ENCODE assay signal across 12 cellular contexts in genomic region chr10:127148066-127148932, GRCh38. TPM values are rescaled to one million over a fixed set of nuclear protein-coding genes. Genes with fewer than 3 reads are reported as not detected.
A peak's percentile ranks its signal among the peaks of the same experiment; 100 is the strongest.
DNase-seq lines count a peak whose midpoint lies in the region; ATAC-seq and TF ChIP-seq lines count a peak whose summit lies in the region.
"Had no signal": no experiment of that assay in that cellular context is flagged by ENCODE, and none has a peak within 500 bp of the region (broad histone marks: within the 10 kb centered on the region; RNA-seq: fewer than 3 reads in every experiment).

No MANE protein-coding gene starts in this region.

- H3K27ac ChIP-seq in SK-N-SH (ENCODE audit: low read depth in 2 of 2, low read length in 1 of 2) (peak overlapping the region; percentile 60 to 96; a peak in 3 of 4 replicates), suprapubic skin (peak overlapping the region; percentile 22)
- H3K27ac ChIP-seq: 22Rv1 had no signal

- H3K27me3 ChIP-seq in SK-N-SH (ENCODE audit: insufficient read depth) (no peaks in the 10 kb centered on the region), suprapubic skin (no peaks in the 10 kb centered on the region)

- peak overlapping the region; percentile 19 to 52; a peak in 3 of 4 replicates for H3K4me3 ChIP-seq in SK-N-SH (ENCODE audit: low read depth in 2 of 2, low read length in 1 of 2)
- H3K4me3 ChIP-seq in suprapubic skin: no peak overlapping the region
- H3K4me3 ChIP-seq: GM12878 had no signal

- CTCF ChIA-PET in SK-N-SH (lab: Yijun Ruan, JAX): no interaction called here
- CTCF ChIA-PET in T-cell (lab: Charles Lee): no interaction called here

- no peak for ATAC-seq in stimulated activated naive B cell treated with anti-CD40 and anti-IgM and Interleukin-4, amounts not matched to agents 10 μg/mL and 1 μg/mL and 100 μg/mL, for 72 hours (replicated peaks)
- no peak for ATAC-seq in T-cell (replicated peaks in 1 of 4)
- ATAC-seq: GM12878 had no signal

- H3K36me3 ChIP-seq in SK-N-SH (replicated peaks in 1 of 2; ENCODE audit: control insufficient read depth in 1 of 2, insufficient read depth in 2 of 2, low read length in 1 of 2): no peaks in the 10 kb centered on the region
- peaks cover 2% of the 10 kb centered on the region for H3K36me3 ChIP-seq in suprapubic skin

- POLR2A ChIA-PET in SK-N-SH (lab: Yijun Ruan, JAX): no interaction called here
- POLR2A ChIA-PET in T-cell (lab: Charles Lee): no interaction called here

- H3K9me2 ChIP-seq in SK-N-SH: no peaks in the 10 kb centered on the region

- DNase-seq in DMS53 (lab: John Stamatoyannopoulos, UW): peak; percentile 46
- DNase-seq in DMS53 treated with DMSO at 0.1 percent for 48 hours (lab: John Stamatoyannopoulos, UW; ENCODE audit: unreplicated experiment): no peak
- DNase-seq in SK-N-SH: no peak
- peak; percentile 88 for DNase-seq in fibroblast of peridontal ligament (ENCODE audit: extremely low read depth)
- no peak for DNase-seq in suprapubic skin (ENCODE audit: low spot score in 2 of 2)
- no peak for DNase-seq in DMS114 treated with DMSO at 0.1 percent for 48 hours (lab: John Stamatoyannopoulos, UW; ENCODE audit: unreplicated experiment)
- no peak for DNase-seq in stimulated activated naive B cell treated with anti-CD40 and anti-IgM and Interleukin-4, amounts not matched to agents 10 μg/mL and 1 μg/mL and 100 μg/mL, for 72 hours
- no peak for DNase-seq in T-cell
- DNase-seq: activated CD8-positive, alpha-beta memory T cell treated with anti-CD3 and anti-CD28 coated beads, Interleukin-2, amount 50 U/mL, for 48 hours; midbrain had no signal

- TF ChIP-seq EP300 in SK-N-SH (IDR thresholded peaks at IDR 0.05; ENCODE audit: borderline replicate concordance in 1 of 2, low read depth in 1 of 2, low read length in 1 of 2) (peak in 1 of 2 experiments; percentile 79; a peak in 3 of 4 replicates), suprapubic skin (IDR thresholded peaks at IDR 0.05) (no peak)

- TF ChIP-seq RAD21 in SK-N-SH (IDR thresholded peaks at IDR 0.05; ENCODE audit: low read length): no peak

- no peak overlapping the region for H3K4me3 Mint-ChIP-seq in stimulated activated naive B cell treated with anti-CD40 and anti-IgM and Interleukin-4, amounts not matched to agents 10 μg/mL and 1 μg/mL and 100 μg/mL, for 72 hours
- H3K4me3 Mint-ChIP-seq in T-cell: no peak overlapping the region

- H3F3A ChIP-seq in SK-N-SH (replicated peaks; ENCODE audit: insufficient read depth): peaks cover 39% of the 10 kb centered on the region

- H3K36me3 Mint-ChIP-seq in stimulated activated naive B cell treated with anti-CD40 and anti-IgM and Interleukin-4, amounts not matched to agents 10 μg/mL and 1 μg/mL and 100 μg/mL, for 72 hours: no peaks in the 10 kb centered on the region
- no peaks in the 10 kb centered on the region for H3K36me3 Mint-ChIP-seq in T-cell

- peak overlapping the region; percentile 55; the same call in 1 of the 2 replicates for H3K9ac ChIP-seq in SK-N-SH

- peaks cover 0 to 15% of the 10 kb centered on the region in 2 donors for H3K27me3 Mint-ChIP-seq in stimulated activated naive B cell treated with anti-CD40 and anti-IgM and Interleukin-4, amounts not matched to agents 10 μg/mL and 1 μg/mL and 100 μg/mL, for 72 hours
- no peaks in the 10 kb centered on the region for H3K27me3 Mint-ChIP-seq in T-cell

- TF ChIP-seq CTCF in SK-N-SH (IDR thresholded peaks at IDR 0.05) (no peak), suprapubic skin (IDR thresholded peaks at IDR 0.05) (no peak)

- no peaks in the 10 kb centered on the region for H3K9me3 ChIP-seq in SK-N-SH
- no peaks in the 10 kb centered on the region for H3K9me3 ChIP-seq in suprapubic skin

- H3K4me1 Mint-ChIP-seq in stimulated activated naive B cell treated with anti-CD40 and anti-IgM and Interleukin-4, amounts not matched to agents 10 μg/mL and 1 μg/mL and 100 μg/mL, for 72 hours: no peaks in the 10 kb centered on the region
- H3K4me1 Mint-ChIP-seq in T-cell: no peaks in the 10 kb centered on the region

- no peaks in the 10 kb centered on the region for H4K20me1 ChIP-seq in SK-N-SH (ENCODE audit: insufficient read depth)

- H3K27ac Mint-ChIP-seq in stimulated activated naive B cell treated with anti-CD40 and anti-IgM and Interleukin-4, amounts not matched to agents 10 μg/mL and 1 μg/mL and 100 μg/mL, for 72 hours: no peak overlapping the region
- H3K27ac Mint-ChIP-seq in T-cell: no peak overlapping the region

- no peak for TF ChIP-seq POLR2A in suprapubic skin (IDR thresholded peaks at IDR 0.05)

- H3K9me3 Mint-ChIP-seq in stimulated activated naive B cell treated with anti-CD40 and anti-IgM and Interleukin-4, amounts not matched to agents 10 μg/mL and 1 μg/mL and 100 μg/mL, for 72 hours: no peaks in the 10 kb centered on the region
- H3K9me3 Mint-ChIP-seq in T-cell: no peaks in the 10 kb centered on the region

- no peaks in the 10 kb centered on the region for H3K79me2 ChIP-seq in SK-N-SH (ENCODE audit: insufficient read depth)

- peak overlapping the region; percentile 15; the same call in 1 of the 2 replicates for H2AFZ ChIP-seq in SK-N-SH (ENCODE audit: low read depth)

- H3K4me1 ChIP-seq in SK-N-SH (ENCODE audit: control insufficient read depth in 1 of 2, insufficient read depth in 2 of 2, low read depth in 1 of 2, low read length in 1 of 2) (peaks cover 5 to 61% of the 10 kb centered on the region in 2 experiments), suprapubic skin (no peaks in the 10 kb centered on the region)

- H3K4me2 ChIP-seq in SK-N-SH: peak overlapping the region; percentile 72

- WGBS in SK-N-SH (ENCODE audit: low lambda C conversion rate): 14% methylated on average over 15 of the region's 15 CpGs
- WGBS in suprapubic skin: 64% methylated on average over 15 of the region's 15 CpGs

TF ChIP-seq in SK-N-SH, 30 proteins besides CTCF, POLR2A, EP300 and RAD21:
- peak; percentile 70 for TF ChIP-seq TCF12 (IDR thresholded peaks at IDR 0.05)
- TF ChIP-seq MAX (IDR thresholded peaks at IDR 0.05; ENCODE audit: low read depth): peak; percentile 47; the same call in 1 of the 2 replicates
- TF ChIP-seq MXI1 (IDR thresholded peaks at IDR 0.05; ENCODE audit: low read depth, low read length): no peak
- TF ChIP-seq EZH2phosphoT487 (IDR thresholded peaks at IDR 0.05; ENCODE audit: borderline replicate concordance, low read depth): no peak
- peak; percentile 84 for TF ChIP-seq FOXM1 (IDR thresholded peaks at IDR 0.05; ENCODE audit: low read depth)
- 0 out of 2 replicates have a peak, but pooled peaks have one; percentile 1 for TF ChIP-seq TEAD4 (IDR thresholded peaks at IDR 0.05; ENCODE audit: borderline replicate concordance, insufficient read depth)
- TF ChIP-seq, protein P1, sequence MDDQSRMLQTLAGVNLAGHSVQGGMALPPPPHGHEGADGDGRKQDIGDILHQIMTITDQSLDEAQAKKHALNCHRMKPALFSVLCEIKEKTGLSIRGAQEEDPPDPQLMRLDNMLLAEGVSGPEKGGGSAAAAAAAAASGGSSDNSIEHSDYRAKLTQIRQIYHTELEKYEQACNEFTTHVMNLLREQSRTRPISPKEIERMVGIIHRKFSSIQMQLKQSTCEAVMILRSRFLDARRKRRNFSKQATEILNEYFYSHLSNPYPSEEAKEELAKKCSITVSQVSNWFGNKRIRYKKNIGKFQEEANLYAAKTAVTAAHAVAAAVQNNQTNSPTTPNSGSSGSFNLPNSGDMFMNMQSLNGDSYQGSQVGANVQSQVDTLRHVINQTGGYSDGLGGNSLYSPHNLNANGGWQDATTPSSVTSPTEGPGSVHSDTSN (IDR thresholded peaks at IDR 0.05): 0 out of 2 replicates have a peak, but pooled peaks have one; percentile 1
- 0 out of 2 replicates have a peak, but pooled peaks have one; percentile 23 for TF ChIP-seq RXRA (IDR thresholded peaks at IDR 0.05; ENCODE audit: borderline replicate concordance, low read depth)
- no peak for TF ChIP-seq ELF1 (IDR thresholded peaks at IDR 0.05)
- peak; percentile 97 for TF ChIP-seq JUND (IDR thresholded peaks at IDR 0.05)
- TF ChIP-seq FOSL2 (IDR thresholded peaks at IDR 0.05; ENCODE audit: borderline replicate concordance, low read depth): peak; percentile 99
- TF ChIP-seq MEF2A (IDR thresholded peaks at IDR 0.05; ENCODE audit: borderline replicate concordance, low read depth): peak; percentile 55; the same call in 1 of the 2 replicates
- TF ChIP-seq NFIC (IDR thresholded peaks at IDR 0.05; ENCODE audit: borderline replicate concordance): peak; percentile 37; the same call in 1 of the 2 replicates

RNA-seq across cellular contexts. Expression of gene INSYN2A, which starts 48.1 kb away (rescaled TPM):
- 0.19 and 0.28 TPM in 2 replicates for polyA plus RNA-seq in SK-N-SH (2012; rRNA removed)
- polyA plus RNA-seq in SK-N-SH (2012; cell fraction: cytosol; rRNA removed): 0.21 TPM in 2 replicates
- 0.26 and 0.30 TPM in 2 replicates for polyA plus RNA-seq in SK-N-SH (2012; cell fraction: nucleus; rRNA removed)
- total RNA-seq in suprapubic skin (under 1 TPM in 2 of 4 donors, not detected in 2; 0.11 to 0.23 TPM), T-cell (not detected)
- total RNA-seq: GM12878 had no signal
- polyA plus RNA-seq: GM12878 had no signal

Comparison
In these comparisons a context has a peak if more than half of its experiments do, and no peak if none do; other contexts are left out.
1. DNase-seq: peak in DMS53 (single experiment) and fibroblast of peridontal ligament (single experiment); none in DMS53 treated with DMSO at 0.1 percent for 48 hours (single experiment), SK-N-SH (single experiment), suprapubic skin (0 of 2), DMS114 treated with DMSO at 0.1 percent for 48 hours (single experiment), stimulated activated naive B cell treated with anti-CD40 and anti-IgM and Interleukin-4, amounts not matched to agents 10 μg/mL and 1 μg/mL and 100 μg/mL, for 72 hours (single experiment) and T-cell (0 of 34).